10 cellular contexts compared by ENCODE assay signal in genomic region chr14:99522457-99522891, GRCh38.
DNase-seq lines count a peak whose midpoint lies in the region; FAIRE-seq lines count a peak whose summit lies in the region.
"Had no signal": no experiment of that assay in that cellular context is flagged by ENCODE, and none has a peak within 500 bp of the region (broad histone marks: within the 10 kb centered on the region; RNA-seq: fewer than 3 reads in every experiment).

No MANE protein-coding gene starts in this region.

- peak; percentile 34 to 45 for DNase-seq in SHP77 (lab: John Stamatoyannopoulos, UW)
- DNase-seq in SHP77 treated with DMSO at 0.1 percent for 48 hours (lab: John Stamatoyannopoulos, UW) = no peak
- peak; percentile 63 for DNase-seq in amniotic epithelial cell (ENCODE audit: low read depth)
- DNase-seq in urothelium cell line (ENCODE audit: low spot score) = peak; percentile 60
- no peak for DNase-seq in NCI-H1105 treated with DMSO at 0.1 percent for 48 hours (lab: John Stamatoyannopoulos, UW)
- no peak for DNase-seq in NCI-H187 treated with DMSO at 0.1 percent for 48 hours (lab: John Stamatoyannopoulos, UW)
- DNase-seq in SKM-1 treated with dmso at 0.1 percent for 144 hours (lab: John Stamatoyannopoulos, UW; ENCODE audit: unreplicated experiment) = no peak
- DNase-seq: hippocampal formation, MV-4-11 had no signal

- peak overlapping the region; percentile 35; the same call in 1 of the 2 replicates for H3K9ac ChIP-seq in iPS-20b (ENCODE audit: low read depth, low read length)

- FAIRE-seq in urothelium cell line (lab: Jason Lieb, UNC) = no peak

- no peaks in the 10 kb centered on the region for H3K36me3 ChIP-seq in iPS-20b (ENCODE audit: insufficient read depth, low read depth, low read length)

- no peaks in the 10 kb centered on the region for H3K27me3 ChIP-seq in iPS-20b (ENCODE audit: insufficient read depth, low read length)

- H3K4me1 ChIP-seq in iPS-20b (ENCODE audit: insufficient read depth, low read length) = peaks cover 22% of the 10 kb centered on the region; the same call in 1 of the 2 replicates

- no peak overlapping the region; the same call in 1 of the 2 replicates for H3K4me3 ChIP-seq in iPS-20b (ENCODE audit: low read length)

- no peaks in the 10 kb centered on the region for H3K9me3 ChIP-seq in iPS-20b (ENCODE audit: insufficient read depth, low read depth, low read length)

- H3K27ac ChIP-seq in iPS-20b (ENCODE audit: low read length) = no peak overlapping the region

Comparison
In these comparisons a context has a peak if more than half of its experiments do, and no peak if none do; other contexts are left out.
1. DNase-seq: peak in SHP77 (2 of 2), amniotic epithelial cell (single experiment) and urothelium cell line (single experiment); none in SHP77 treated with DMSO at 0.1 percent for 48 hours (single experiment), NCI-H1105 treated with DMSO at 0.1 percent for 48 hours (single experiment), NCI-H187 treated with DMSO at 0.1 percent for 48 hours (single experiment) and SKM-1 treated with dmso at 0.1 percent for 144 hours (single experiment).